In genomic region chrX:47047989-47048388, GRCh38 we compare ENCODE assay signal across 1 cellular context.
TF ChIP-seq lines count a peak whose summit lies in the region.

No MANE protein-coding gene starts in this region.

TF ChIP-seq in K562, 482 proteins besides CTCF, POLR2A, EP300 and RAD21 (continued from another document and continues in another):
- TF ChIP-seq MGA (IDR thresholded peaks at IDR 0.05) (peak; percentile 69), RBM39 (optimal IDR thresholded peaks at IDR 0.05; ENCODE audit: low read depth, low read length) (no peak), GTF2A2 (tag; IDR thresholded peaks at IDR 0.05) (no peak), CEBPG (CRISPR knock-in tag; IDR thresholded peaks at IDR 0.05) (no peak), CEBPG (tag; conservative IDR thresholded peaks at IDR 0.05 in 1 of 2, IDR thresholded peaks at IDR 0.05 in 1 of 2) (no peak), CREB3 (tag; conservative IDR thresholded peaks at IDR 0.05; ENCODE audit: low read depth) (no peak), DNMT1 (IDR thresholded peaks at IDR 0.05) (no peak), STAT5A (IDR thresholded peaks at IDR 0.05; ENCODE audit: borderline replicate concordance, low read length) (peak; percentile 73), YY1 (IDR thresholded peaks at IDR 0.05; ENCODE audit: borderline replicate concordance in 1 of 3, control insufficient read depth in 1 of 3, extremely low read depth in 1 of 3, insufficient read depth in 3 of 3, insufficient read length in 1 of 3, insufficient replicate concordance in 2 of 3, low read depth in 1 of 3, low read length in 2 of 3) (no peak), PCBP1 (IDR thresholded peaks at IDR 0.05; ENCODE audit: low read depth, low read length, poor library complexity, severe bottlenecking) (no peak), DEAF1 (CRISPR knock-in tag; IDR thresholded peaks at IDR 0.05) (no peak), CBFB (CRISPR knock-in tag; IDR thresholded peaks at IDR 0.05) (no peak), ZBTB9 (CRISPR knock-in tag; IDR thresholded peaks at IDR 0.05) (no peak), LEF1 (IDR thresholded peaks at IDR 0.05) (peak; percentile 89), STAT5B (CRISPR knock-in tag; IDR thresholded peaks at IDR 0.05) (no peak), ZNF785 (CRISPR knock-in tag; IDR thresholded peaks at IDR 0.05) (no peak), ZNF23 (CRISPR knock-in tag; IDR thresholded peaks at IDR 0.05) (no peak), CBX8 (IDR thresholded peaks at IDR 0.05; ENCODE audit: borderline replicate concordance, extremely low read depth, low read depth, low read length, poor library complexity, severe bottlenecking) (no peak), RBM22 (IDR thresholded peaks at IDR 0.05; ENCODE audit: low read depth, low read length, poor library complexity, severe bottlenecking) (no peak), XRCC4 (IDR thresholded peaks at IDR 0.05; ENCODE audit: extremely low read depth, insufficient read depth, insufficient read length) (no peak), CREM (IDR thresholded peaks at IDR 0.05; ENCODE audit: low read depth) (0 out of 2 replicates have a peak, but pooled peaks have one; percentile 20), ZNF318 (IDR thresholded peaks at IDR 0.05; ENCODE audit: borderline replicate concordance in 1 of 2, low read depth in 1 of 2) (no peak), E2F4 (CRISPR knock-in tag; IDR thresholded peaks at IDR 0.05; ENCODE audit: low read depth) (no peak), TAF1 (IDR thresholded peaks at IDR 0.05; ENCODE audit: control insufficient read depth, extremely low read depth, insufficient read depth, low read length, severe bottlenecking) (no peak), PHF21A (IDR thresholded peaks at IDR 0.05; ENCODE audit: borderline replicate concordance, low read depth) (no peak), ETV6 (IDR thresholded peaks at IDR 0.05; ENCODE audit: borderline replicate concordance in 1 of 2, low read depth in 2 of 2, low read length in 1 of 2) (no peak), ETV6 (CRISPR knock-in tag; IDR thresholded peaks at IDR 0.05; ENCODE audit: borderline replicate concordance) (no peak), SMARCB1 (IDR thresholded peaks at IDR 0.05; ENCODE audit: insufficient read length, low read depth) (no peak), ZBTB8A (IDR thresholded peaks at IDR 0.05; ENCODE audit: partially characterized antibody) (no peak), ZNF589 (CRISPR knock-in tag; IDR thresholded peaks at IDR 0.05; ENCODE audit: low read depth) (no peak), KLF13 (tag; IDR thresholded peaks at IDR 0.05; ENCODE audit: borderline replicate concordance, low read depth) (no peak), MED1 (CRISPR knock-in tag; IDR thresholded peaks at IDR 0.05; ENCODE audit: borderline replicate concordance) (no peak), PHTF2 (CRISPR knock-in tag; IDR thresholded peaks at IDR 0.05) (no peak)
